12 cellular contexts compared by ENCODE assay signal in the genomic region with DNA sequence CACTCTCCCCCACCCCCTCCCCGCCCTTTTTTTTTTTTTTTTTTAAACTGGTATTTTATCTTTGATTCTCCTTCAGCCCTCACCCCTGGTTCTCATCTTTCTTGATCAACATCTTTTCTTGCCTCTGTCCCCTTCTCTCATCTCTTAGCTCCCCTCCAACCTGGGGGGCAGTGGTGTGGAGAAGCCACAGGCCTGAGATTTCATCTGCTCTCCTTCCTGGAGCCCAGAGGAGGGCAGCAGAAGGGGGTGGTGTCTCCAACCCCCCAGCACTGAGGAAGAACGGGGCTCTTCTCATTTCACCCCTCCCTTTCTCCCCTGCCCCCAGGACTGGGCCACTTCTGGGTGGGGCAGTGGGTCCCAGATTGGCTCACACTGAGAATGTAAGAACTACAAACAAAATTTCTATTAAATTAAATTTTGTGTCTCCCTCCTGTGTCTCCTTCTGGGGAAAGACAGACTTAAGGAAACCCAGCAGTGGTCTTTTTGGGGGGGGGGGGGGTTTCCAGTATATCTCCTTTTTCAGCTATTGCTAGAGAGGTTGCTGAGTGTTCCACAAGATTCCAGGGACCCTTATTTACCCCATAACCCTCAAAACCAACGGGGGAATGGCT. TPM values are rescaled to one million over a fixed set of nuclear protein-coding genes. Genes with fewer than 3 reads are reported as not detected.
DNase-seq lines count a peak whose midpoint lies in the region; ATAC-seq and TF ChIP-seq lines count a peak whose summit lies in the region.
"Had no signal": no experiment of that assay in that cellular context is flagged by ENCODE, and none has a peak within 500 bp of the region (broad histone marks: within the 10 kb centered on the region; RNA-seq: fewer than 3 reads in every experiment).

No MANE protein-coding gene starts in this region.

- H3K4me1 Mint-ChIP-seq in CD8-positive, alpha-beta T cell (ENCODE audit: low read depth): peaks cover 55% of the 10 kb centered on the region
- H3K4me1 Mint-ChIP-seq in central memory CD8-positive, alpha-beta T cell: peaks cover 44% of the 10 kb centered on the region

- peaks cover 36% of the 10 kb centered on the region for H3K79me2 ChIP-seq in Karpas-422 (ENCODE audit: low read length)
- H3K79me2 ChIP-seq in osteoblast (ENCODE audit: insufficient read depth, low read length): peaks cover 73% of the 10 kb centered on the region

- intact Hi-C loops in CD8-positive, alpha-beta T cell (cut with DNase I, micrococcal nuclease): loop anchor here in 1 of 2 experiments (2.0 kb wide), 1 partner anchor 393 kb away; the partner anchor contains the start of gene ZNF564

- no peak for ATAC-seq in CD8-positive, alpha-beta T cell
- ATAC-seq in central memory CD8-positive, alpha-beta T cell (replicated peaks; ENCODE audit: extremely low read depth, poor library complexity, severe bottlenecking): no peak
- ATAC-seq in GM18870 (IDR thresholded peaks at IDR 0.05; ENCODE audit: unreplicated experiment) (no peak), GM18502 (IDR thresholded peaks at IDR 0.05; ENCODE audit: poor library complexity, unreplicated experiment) (no peak), GM21619 (IDR thresholded peaks at IDR 0.05; ENCODE audit: unreplicated experiment) (no peak)

- H3K9me3 ChIP-seq in CD8-positive, alpha-beta T cell (ENCODE audit: low read length): no peaks in the 10 kb centered on the region
- H3K9me3 ChIP-seq in Karpas-422 (ENCODE audit: low read length) (no peaks in the 10 kb centered on the region), osteoblast (ENCODE audit: low read depth, low read length) (no peaks in the 10 kb centered on the region)

- no peaks in the 10 kb centered on the region for H3K9me3 Mint-ChIP-seq in CD8-positive, alpha-beta T cell
- H3K9me3 Mint-ChIP-seq in central memory CD8-positive, alpha-beta T cell: no peaks in the 10 kb centered on the region

- no peak for TF ChIP-seq CTCF in CD8-positive, alpha-beta T cell (IDR thresholded peaks at IDR 0.05)
- no peak for TF ChIP-seq CTCF in osteoblast (IDR thresholded peaks at IDR 0.05; ENCODE audit: extremely low read depth, low read depth, low read length)

- no peak overlapping the region for H3K27ac Mint-ChIP-seq in CD8-positive, alpha-beta T cell
- peak overlapping the region; percentile 98 for H3K27ac Mint-ChIP-seq in central memory CD8-positive, alpha-beta T cell (ENCODE audit: low read depth)

- H3K4me1 ChIP-seq in CD8-positive, alpha-beta T cell (ENCODE audit: insufficient read depth, low read length): peaks cover 48% of the 10 kb centered on the region
- peaks cover 40% of the 10 kb centered on the region for H3K4me1 ChIP-seq in Karpas-422 (ENCODE audit: low read length)
- peaks cover 27% of the 10 kb centered on the region for H3K4me1 ChIP-seq in osteoblast (ENCODE audit: insufficient read depth, low read length)

- H4K20me1 ChIP-seq in Karpas-422 (ENCODE audit: insufficient read depth, low read depth, low read length) (peaks cover 16% of the 10 kb centered on the region), osteoblast (ENCODE audit: insufficient read depth, low read length) (peaks cover 52% of the 10 kb centered on the region)

- no peak overlapping the region for H3K4me3 ChIP-seq in CD8-positive, alpha-beta T cell (ENCODE audit: low read depth, low read length)
- H3K4me3 ChIP-seq in Karpas-422 (ENCODE audit: low read length) (no peak overlapping the region), osteoblast (ENCODE audit: insufficient read depth, low read length) (no peak overlapping the region)

- peaks cover 55% of the 10 kb centered on the region for H3K36me3 ChIP-seq in CD8-positive, alpha-beta T cell (ENCODE audit: insufficient read depth, low read length)
- H3K36me3 ChIP-seq in Karpas-422 (ENCODE audit: insufficient read depth, low read length): peaks cover 41% of the 10 kb centered on the region
- peaks cover 75% of the 10 kb centered on the region for H3K36me3 ChIP-seq in osteoblast (ENCODE audit: insufficient read depth, low read length)

- H3K4me2 ChIP-seq in Karpas-422 (ENCODE audit: low read depth, low read length, poor library complexity, severe bottlenecking) (peak overlapping the region; percentile 39), osteoblast (ENCODE audit: insufficient read depth, low read length) (no peak overlapping the region)

- no peak overlapping the region for H3K9ac ChIP-seq in Karpas-422 (ENCODE audit: low read length)

- H3K27me3 ChIP-seq in CD8-positive, alpha-beta T cell (ENCODE audit: insufficient read depth, low read length): no peaks in the 10 kb centered on the region
- H3K27me3 ChIP-seq in Karpas-422 (ENCODE audit: low read length) (no peaks in the 10 kb centered on the region), osteoblast (ENCODE audit: insufficient read depth, low read length) (no peaks in the 10 kb centered on the region)

- no peak for DNase-seq in CD8-positive, alpha-beta T cell
- DNase-seq in Karpas-422 (peak; percentile 61), osteoblast (ENCODE audit: insufficient read length, low spot score, missing footprints) (peak; percentile 50), amniotic stem cell (lab: John Stamatoyannopoulos, UW) (no peak)
- DNase-seq in central memory CD8-positive, alpha-beta T cell (ENCODE audit: low spot score in 2 of 2): no peak
- DNase-seq: islet precursor cell, NCI-H1694 treated with DMSO at 0.1 percent for 48 hours, SHP77 had no signal

- CTCF ChIA-PET in CD8-positive, alpha-beta T cell (lab: Charles Lee): no interaction called here

- H3K27me3 Mint-ChIP-seq in CD8-positive, alpha-beta T cell (ENCODE audit: low read depth): no peaks in the 10 kb centered on the region
- H3K27me3 Mint-ChIP-seq in central memory CD8-positive, alpha-beta T cell: no peaks in the 10 kb centered on the region

- H3K27ac ChIP-seq in CD8-positive, alpha-beta T cell (ENCODE audit: low read depth, low read length): peak overlapping the region; percentile 67
- H3K27ac ChIP-seq in Karpas-422 (ENCODE audit: low read length) (peak overlapping the region; percentile 58), osteoblast (ENCODE audit: low read depth, low read length) (peak overlapping the region; percentile 81)

- H3K9me2 ChIP-seq in Karpas-422 (replicated peaks; ENCODE audit: insufficient read depth, low read length): no peaks in the 10 kb centered on the region

- peaks cover 79% of the 10 kb centered on the region for H3K36me3 Mint-ChIP-seq in CD8-positive, alpha-beta T cell
- H3K36me3 Mint-ChIP-seq in central memory CD8-positive, alpha-beta T cell (ENCODE audit: insufficient read depth): peaks cover 81% of the 10 kb centered on the region

- H2AFZ ChIP-seq in Karpas-422 (ENCODE audit: low read length): no peak overlapping the region
- H2AFZ ChIP-seq in osteoblast (ENCODE audit: low read length): no peak overlapping the region

- POLR2A ChIA-PET in CD8-positive, alpha-beta T cell (lab: Charles Lee): interaction anchor here (0.6 kb wide), 1 partner anchor 54 kb away, joined by 3 read pairs; the partner anchor contains the start of gene GCDH

- no peak overlapping the region for H3K4me3 Mint-ChIP-seq in CD8-positive, alpha-beta T cell
- no peak overlapping the region for H3K4me3 Mint-ChIP-seq in central memory CD8-positive, alpha-beta T cell

RNA-seq across cellular contexts. Expression of gene RAD23A, which starts 1.5 kb away (rescaled TPM):
- total RNA-seq in CD8-positive, alpha-beta T cell: 10 to 100 TPM; 86.3 to 90.8 TPM
- 130 and 144 TPM in 2 replicates for total RNA-seq in Karpas-422 (2014; rRNA removed; shearing (Covaris generic); ENCODE audit: low replicate concordance)
- total RNA-seq in osteoblast: 80.2 and 84.0 TPM in 2 replicates

RNA-seq across cellular contexts. Expression of gene CALR, which starts 5.8 kb away (rescaled TPM):
- 100 to 1,000 TPM; 618 to 650 TPM for total RNA-seq in CD8-positive, alpha-beta T cell
- 547 and 681 TPM in 2 replicates for total RNA-seq in Karpas-422 (2014; rRNA removed; shearing (Covaris generic); ENCODE audit: low replicate concordance)
- 1,685 and 1,980 TPM in 2 replicates for total RNA-seq in osteoblast

RNA-seq across cellular contexts. Expression of gene FARSA, which starts 10.7 kb away (rescaled TPM):
- total RNA-seq in CD8-positive, alpha-beta T cell: 10 to 100 TPM; 17.4 to 17.5 TPM
- total RNA-seq in Karpas-422 (2014; rRNA removed; shearing (Covaris generic); ENCODE audit: low replicate concordance): 59.7 and 92.6 TPM in 2 replicates
- 41.0 and 47.8 TPM in 2 replicates for total RNA-seq in osteoblast

RNA-seq across cellular contexts. Expression of gene GADD45GIP1, which starts 12.9 kb away (rescaled TPM):
- total RNA-seq in CD8-positive, alpha-beta T cell: 10 to 100 TPM; 13.2 to 14.4 TPM
- 23.2 and 66.6 TPM in 2 replicates for total RNA-seq in Karpas-422 (2014; rRNA removed; shearing (Covaris generic); ENCODE audit: low replicate concordance)
- 15.2 and 16.8 TPM in 2 replicates for total RNA-seq in osteoblast

RNA-seq across cellular contexts. Expression of gene SYCE2, which starts 25.1 kb away (rescaled TPM):
- 1 to 10 TPM; 2.4 to 2.9 TPM for total RNA-seq in CD8-positive, alpha-beta T cell
- 0.22 and 2.5 TPM in 2 replicates for total RNA-seq in Karpas-422 (2014; rRNA removed; shearing (Covaris generic); ENCODE audit: low replicate concordance)
- total RNA-seq in osteoblast: 0.29 TPM in 1 of 2 replicates, not detected in the other
- total RNA-seq: renal cortical epithelial cell had no signal

Comparison
In these comparisons a context has a peak if more than half of its experiments do, and no peak if none do; other contexts are left out.
1. DNase-seq: peak in Karpas-422 (single experiment) and osteoblast (single experiment); none in CD8-positive, alpha-beta T cell (0 of 7), central memory CD8-positive, alpha-beta T cell (0 of 2) and amniotic stem cell (single experiment).
2. Peak in every context shown above with its lines, with median percentiles within 50 percentile points of each other: H3K27ac ChIP-seq.